19 cellular contexts compared by ENCODE assay signal in the genomic region with DNA sequence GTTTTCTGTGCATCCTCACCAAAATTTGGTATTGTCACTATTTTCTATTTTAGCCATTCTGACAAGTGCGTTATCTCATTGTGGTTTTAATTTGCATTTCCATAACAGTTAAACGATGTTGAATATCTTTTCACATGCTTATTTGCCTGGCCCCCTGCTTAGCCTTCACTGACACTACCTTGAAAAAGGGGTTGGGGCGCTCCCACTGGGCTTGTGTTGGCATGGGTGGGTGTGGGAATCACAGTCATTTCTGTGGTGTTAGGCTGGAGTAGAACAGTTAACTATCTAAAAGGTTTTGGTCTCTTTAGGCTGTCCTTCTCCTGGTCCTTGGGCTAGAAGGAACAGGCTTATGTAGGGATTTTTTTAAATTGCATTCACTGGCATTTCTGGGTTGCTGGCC.
A peak's percentile ranks its signal among the peaks of the same experiment; 100 is the strongest.
DNase-seq lines count a peak whose midpoint lies in the region; ATAC-seq, FAIRE-seq and TF ChIP-seq lines count a peak whose summit lies in the region.
"Had no signal": no experiment of that assay in that cellular context is flagged by ENCODE, and none has a peak within 500 bp of the region (broad histone marks: within the 10 kb centered on the region; RNA-seq: fewer than 3 reads in every experiment).

No MANE protein-coding gene starts in this region.

- H3K27me3 ChIP-seq in H7 (ENCODE audit: control insufficient read depth, insufficient read depth, low read length) (no peaks in the 10 kb centered on the region), HUES64 (ENCODE audit: insufficient read depth, low read length) (no peaks in the 10 kb centered on the region), iPS-18a (ENCODE audit: control insufficient read depth, insufficient read depth, low read length) (no peaks in the 10 kb centered on the region), HepG2 (ENCODE audit: control insufficient read depth in 1 of 2, insufficient read depth in 2 of 2, low read length in 2 of 2) (no peaks in the 10 kb centered on the region)
- H3K27me3 ChIP-seq: BLaER1 had no signal

- DNase-seq in H7 (peak; percentile 2), WTC11 (ENCODE audit: low spot score) (no peak), NCI-H446 treated with DMSO at 0.1 percent for 48 hours (lab: John Stamatoyannopoulos, UW) (no peak), H4 (ENCODE audit: low spot score) (no peak), HepG2 (ENCODE audit: low spot score) (no peak)
- DNase-seq: 8988T; CD4-positive, alpha-beta memory T cell; DMS153; DMS79; GDM1 had no signal

- H3K27me3 Mint-ChIP-seq in WTC11 (ENCODE audit: low read depth): no peaks in the 10 kb centered on the region
- H3K27me3 Mint-ChIP-seq: CD4-positive, alpha-beta memory T cell had no signal

- BruUV-seq in HepG2 (replicated peaks; lab: Mats Ljungman, UMichigan): no TSS peak

- H3K4me2 ChIP-seq in HepG2 (ENCODE audit: low read depth, low read length): no peak overlapping the region
- H3K4me2 ChIP-seq: BLaER1, KMS-11 had no signal

- H3K9me3 Mint-ChIP-seq in WTC11: peaks cover 20% of the 10 kb centered on the region

- peak overlapping the region; percentile 49 for H3K4me3 Mint-ChIP-seq in WTC11
- H3K4me3 Mint-ChIP-seq: CD14-positive monocyte; CD4-positive, alpha-beta memory T cell had no signal

- intact Hi-C loops in HepG2 (cut with micrococcal nuclease; ENCODE audit: unreplicated experiment): no loop called here

- CTCF ChIA-PET in WTC11 (lab: Charles Lee) (interaction anchor here (1.4 kb wide), 1 partner anchor 199 kb away, joined by 5 read pairs; no protein-coding TSS in a partner anchor), HepG2 (lab: Yijun Ruan, JAX; ENCODE audit: low intra/inter-chr PET ratio, low total read pairs) (no interaction called here)

- FAIRE-seq in HepG2 (lab: Jason Lieb, UNC): no peak
- FAIRE-seq: GM12892, H54, HTR-8/SVneo had no signal

- H3K4me1 ChIP-seq in HUES64 (ENCODE audit: insufficient read depth, low read length): peaks cover 31% of the 10 kb centered on the region
- H3K4me1 ChIP-seq in iPS-18a (ENCODE audit: control insufficient read depth, low read depth, low read length): peaks cover 32% of the 10 kb centered on the region
- no peaks in the 10 kb centered on the region for H3K4me1 ChIP-seq in HepG2 (ENCODE audit: insufficient read depth, low read length)
- H3K4me1 ChIP-seq: BLaER1 had no signal

- no peak overlapping the region for H3K4me3 ChIP-seq in H7 (ENCODE audit: insufficient read depth, low read depth, low read length)
- peak overlapping the region; percentile 15; the same call in 1 of the 2 replicates for H3K4me3 ChIP-seq in HUES64 (ENCODE audit: low read length)
- H3K4me3 ChIP-seq in iPS-18a (ENCODE audit: low read length): peak overlapping the region; percentile 23
- no peak overlapping the region for H3K4me3 ChIP-seq in HepG2 (replicated peaks in 1 of 3; ENCODE audit: insufficient read depth in 1 of 3, low read depth in 2 of 3, low read length in 3 of 3)
- H3K4me3 ChIP-seq: BLaER1 had no signal

- WGBS in HUES64: 34% methylated on average over 3 of the region's 3 CpGs
- 60% methylated on average over 3 of the region's 3 CpGs for WGBS in HepG2 (ENCODE audit: low lambda C conversion rate)

- H2AFZ ChIP-seq in HepG2 (ENCODE audit: low read length): no peak overlapping the region

- no peak for TF ChIP-seq RAD21 in HepG2 (CRISPR knock-in tag; IDR thresholded peaks at IDR 0.05)

- H3K79me2 ChIP-seq in HepG2 (ENCODE audit: insufficient read depth, low read length): no peaks in the 10 kb centered on the region

- no peaks in the 10 kb centered on the region for H4K20me1 ChIP-seq in HepG2 (ENCODE audit: insufficient read depth, low read length)
- H4K20me1 ChIP-seq: BLaER1 had no signal

- TF ChIP-seq EP300 in HepG2 (IDR thresholded peaks at IDR 0.05; ENCODE audit: low read depth in 2 of 2, low read length in 2 of 2) (no peak), HepG2 (CRISPR knock-in tag; IDR thresholded peaks at IDR 0.05; ENCODE audit: borderline replicate concordance) (no peak)

- peak overlapping the region; percentile 11; the same call in 1 of the 2 replicates for H3K9ac ChIP-seq in HUES64 (ENCODE audit: low read depth, low read length)
- no peak overlapping the region for H3K9ac ChIP-seq in iPS-18a (ENCODE audit: low read length)
- no peak overlapping the region for H3K9ac ChIP-seq in HepG2 (ENCODE audit: insufficient read depth, low read depth, low read length)
- H3K9ac ChIP-seq: BLaER1, KMS-11 had no signal

- TF ChIP-seq CTCF in WTC11 (IDR thresholded peaks at IDR 0.05) (no peak), HepG2 (CRISPR knock-in tag; IDR thresholded peaks at IDR 0.05) (no peak)

- peaks cover 40% of the 10 kb centered on the region for H3K4me1 Mint-ChIP-seq in WTC11
- H3K4me1 Mint-ChIP-seq: CD14-positive monocyte; CD4-positive, alpha-beta memory T cell had no signal

- in situ Hi-C loops in HepG2 (cut with HindIII; ENCODE audit: extremely low pct_ligation_motif_present, low pct_unique_long_range_greater_than_20kb): no loop called here

- H3K9me3 ChIP-seq in HUES64 (ENCODE audit: insufficient read depth, low read depth, low read length): peaks cover 3% of the 10 kb centered on the region; the same call in 1 of the 2 replicates
- no peaks in the 10 kb centered on the region for H3K9me3 ChIP-seq in iPS-18a (ENCODE audit: control insufficient read depth, low read depth, low read length)
- no peaks in the 10 kb centered on the region; the same call in 1 of the 2 replicates for H3K9me3 ChIP-seq in HepG2 (ENCODE audit: low read length)

- H3K27ac Mint-ChIP-seq in WTC11: no peak overlapping the region
- H3K27ac Mint-ChIP-seq: CD4-positive, alpha-beta memory T cell had no signal

- H3K27ac ChIP-seq in HUES64 (ENCODE audit: low read depth, low read length): peak overlapping the region; percentile 76
- H3K27ac ChIP-seq in iPS-18a (ENCODE audit: low read length): no peak overlapping the region
- no peak overlapping the region for H3K27ac ChIP-seq in HepG2 (ENCODE audit: extremely low read length, insufficient read depth, low read length)
- H3K27ac ChIP-seq: BLaER1, KMS-11 had no signal

- POLR2A ChIA-PET in WTC11 (lab: Charles Lee): no interaction called here
- POLR2A ChIA-PET in HepG2 (lab: Yijun Ruan, JAX): no interaction called here

- H3K36me3 ChIP-seq in H7 (replicated peaks; ENCODE audit: control insufficient read depth, insufficient read depth, low read length) (no peaks in the 10 kb centered on the region), HUES64 (ENCODE audit: insufficient read depth, low read length) (no peaks in the 10 kb centered on the region), iPS-18a (ENCODE audit: control insufficient read depth, low read depth, low read length) (no peaks in the 10 kb centered on the region), HepG2 (replicated peaks in 1 of 2; ENCODE audit: control insufficient read depth in 1 of 2, insufficient read depth in 2 of 2, low read length in 2 of 2) (no peaks in the 10 kb centered on the region)
- H3K36me3 ChIP-seq: BLaER1 had no signal

- peaks cover 22% of the 10 kb centered on the region for H3K36me3 Mint-ChIP-seq in WTC11
- H3K36me3 Mint-ChIP-seq: CD14-positive monocyte; CD4-positive, alpha-beta memory T cell had no signal

- peak; percentile 23; the same call in 1 of the 2 replicates for ATAC-seq in WTC11
- ATAC-seq in HepG2: no peak
- no peak for ATAC-seq in GM18907 (IDR thresholded peaks at IDR 0.05; ENCODE audit: unreplicated experiment)

- TF ChIP-seq POLR2A in HepG2 (IDR thresholded peaks at IDR 0.05; ENCODE audit: insufficient read depth in 1 of 2, low read depth in 2 of 2, low read length in 2 of 2): no peak

TF ChIP-seq in WTC11, 78 proteins besides CTCF, POLR2A, EP300 and RAD21:
- TF ChIP-seq FOXK1 (CRISPR knock-in tag; IDR thresholded peaks at IDR 0.05) (peak; percentile 34; the same call in 1 of the 2 replicates), ZNF396 (CRISPR knock-in tag; IDR thresholded peaks at IDR 0.05; ENCODE audit: borderline replicate concordance) (no peak), ETV6 (CRISPR knock-in tag; IDR thresholded peaks at IDR 0.05) (peak; percentile 51; the same call in 1 of the 2 replicates)

TF ChIP-seq in HepG2, 621 proteins besides CTCF, POLR2A, EP300 and RAD21:
- TF ChIP-seq NFIB (CRISPR knock-in tag; IDR thresholded peaks at IDR 0.05; ENCODE audit: borderline replicate concordance): no peak
- TF ChIP-seq ZNF253 (CRISPR knock-in tag; IDR thresholded peaks at IDR 0.05; ENCODE audit: borderline replicate concordance): no peak
- no peak for TF ChIP-seq MZF1 (CRISPR knock-in tag; IDR thresholded peaks at IDR 0.05; ENCODE audit: borderline replicate concordance)
- TF ChIP-seq, protein P1, sequence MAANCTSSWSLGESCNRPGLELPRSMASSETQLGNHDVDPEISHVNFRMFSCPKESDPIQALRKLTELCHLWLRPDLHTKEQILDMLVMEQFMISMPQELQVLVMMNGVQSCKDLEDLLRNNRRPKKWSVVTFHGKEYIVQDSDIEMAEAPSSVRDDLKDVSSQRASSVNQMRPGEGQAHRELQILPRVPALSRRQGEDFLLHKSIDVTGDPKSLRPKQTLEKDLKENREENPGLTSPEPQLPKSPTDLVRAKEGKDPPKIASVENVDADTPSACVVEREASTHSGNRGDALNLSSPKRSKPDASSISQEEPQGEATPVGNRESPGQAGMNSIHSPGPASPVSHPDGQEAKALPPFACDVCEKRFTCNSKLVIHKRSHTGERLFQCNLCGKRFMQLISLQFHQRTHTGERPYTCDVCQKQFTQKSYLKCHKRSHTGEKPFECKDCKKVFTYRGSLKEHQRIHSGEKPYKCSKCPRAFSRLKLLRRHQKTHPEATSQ (CRISPR knock-in tag; IDR thresholded peaks at IDR 0.05; ENCODE audit: borderline replicate concordance): no peak
- TF ChIP-seq PHF20 (CRISPR knock-in tag; IDR thresholded peaks at IDR 0.05): no peak
- TF ChIP-seq, protein P2, sequence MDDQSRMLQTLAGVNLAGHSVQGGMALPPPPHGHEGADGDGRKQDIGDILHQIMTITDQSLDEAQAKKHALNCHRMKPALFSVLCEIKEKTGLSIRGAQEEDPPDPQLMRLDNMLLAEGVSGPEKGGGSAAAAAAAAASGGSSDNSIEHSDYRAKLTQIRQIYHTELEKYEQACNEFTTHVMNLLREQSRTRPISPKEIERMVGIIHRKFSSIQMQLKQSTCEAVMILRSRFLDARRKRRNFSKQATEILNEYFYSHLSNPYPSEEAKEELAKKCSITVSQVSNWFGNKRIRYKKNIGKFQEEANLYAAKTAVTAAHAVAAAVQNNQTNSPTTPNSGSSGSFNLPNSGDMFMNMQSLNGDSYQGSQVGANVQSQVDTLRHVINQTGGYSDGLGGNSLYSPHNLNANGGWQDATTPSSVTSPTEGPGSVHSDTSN (CRISPR knock-in tag; IDR thresholded peaks at IDR 0.05; ENCODE audit: borderline replicate concordance): no peak
- no peak for TF ChIP-seq NR2F2 (IDR thresholded peaks at IDR 0.05; ENCODE audit: borderline replicate concordance, low read depth)
- TF ChIP-seq HNRNPK (IDR thresholded peaks at IDR 0.05; ENCODE audit: low read depth, low read length, poor library complexity, severe bottlenecking): no peak

Comparison
In these comparisons a context has a peak if more than half of its experiments do, and no peak if none do; other contexts are left out.
1. H3K4me3 ChIP-seq: peak in HUES64 (single experiment) and iPS-18a (single experiment); none in H7 (single experiment) and HepG2 (0 of 3).